31 cellular contexts compared by ENCODE assay signal in the genomic region with DNA sequence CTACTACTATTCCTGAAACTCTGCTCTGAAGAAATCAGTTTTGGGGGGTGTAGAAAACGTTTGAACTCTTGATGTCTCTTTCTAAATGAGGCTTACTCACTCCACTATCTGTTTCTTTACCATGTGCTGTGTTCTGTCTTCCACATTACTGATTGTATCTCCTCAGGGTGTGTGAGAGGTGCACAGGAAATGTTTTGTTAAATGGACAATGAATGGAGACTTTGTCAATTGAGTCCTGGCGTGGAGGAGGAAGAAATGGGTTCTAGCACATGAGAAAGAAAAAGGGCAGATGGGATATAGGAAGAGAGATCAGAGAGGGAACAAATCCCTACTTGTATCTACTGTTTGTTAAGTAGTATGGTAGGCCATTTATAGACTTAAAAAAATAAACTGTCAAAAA.
"Had no signal": no experiment of that assay in that cellular context is flagged by ENCODE, and none has a peak within 500 bp of the region (broad histone marks: within the 10 kb centered on the region; RNA-seq: fewer than 3 reads in every experiment).

No MANE protein-coding gene starts in this region.

- FAIRE-seq: astrocyte had no signal

- H3K27ac ChIP-seq: body of pancreas, breast epithelium, Peyer's patch, SJSA1, VCaP had no signal

- DNase-seq: activated B cell treated with CpG ODN at 0.5 μM for 24 hours; activated CD4-positive, alpha-beta memory T cell treated with anti-CD3 and anti-CD28 coated beads for 36 hours; activated CD4-positive, alpha-beta T cell treated with anti-CD3 and anti-CD28 coated beads for 4 hours; activated CD4-positive, alpha-beta T cell treated with anti-CD3 and anti-CD28 coated beads, Interleukin-2, amount 50 U/mL, for 1 hour; activated CD4-positive, CD25-positive, alpha-beta regulatory T cell treated with anti-CD3 and anti-CD28 coated beads, Interleukin-2, amount 50 U/mL, for 72 hours; activated CD8-positive, alpha-beta memory T cell treated with anti-CD3 and anti-CD28 coated beads, Interleukin-2, amount 50 U/mL, for 4 hours; activated gamma-delta T cell treated with Interleukin-2 at 50 U/mL for 16 hours; activated naive CD4-positive, alpha-beta T cell treated with anti-CD3 and anti-CD28 coated beads for 36 hours; activated T-cell treated with anti-CD3 and anti-CD28 coated beads for 4 hours; activated T-cell treated with anti-CD3 and anti-CD28 coated beads, Interleukin-2, amount 50 U/mL, for 4 hours; Karpas-422; KBM-7; MG63; NCI-H1048; NCI-H1436 treated with DMSO at 0.1 percent for 48 hours; NCI-H1694 treated with DMSO at 0.1 percent for 48 hours; NCI-H2029; NCI-H345; NCI-H524 treated with DMSO at 0.1 percent for 48 hours; NCI-H748 treated with DMSO at 0.1 percent for 48 hours; NK-92 treated with Interleukin-12 subunit alpha and Interleukin-12 subunit beta, amount 100 ng/mL, for 24 hours; PC-3; Peyer's patch; RPMI8226; SHP77 treated with DMSO at 0.1 percent for 48 hours had no signal

- H3K27me3 ChIP-seq: adrenal gland, body of pancreas, breast epithelium, MG63, Peyer's patch, SJSA1 had no signal

- H3K4me1 ChIP-seq: body of pancreas, breast epithelium, Peyer's patch, SJSA1 had no signal

- H3K36me3 ChIP-seq: adrenal gland, breast epithelium, MG63, Peyer's patch, SJSA1 had no signal

- H3K9me3 ChIP-seq: adrenal gland, MG63, Peyer's patch, SJSA1 had no signal

- H3K4me3 ChIP-seq: adrenal gland, body of pancreas, breast epithelium, MG63, Peyer's patch, SJSA1 had no signal
